Comparison of ENCODE assay signal across 1 cellular context in the genomic region with DNA sequence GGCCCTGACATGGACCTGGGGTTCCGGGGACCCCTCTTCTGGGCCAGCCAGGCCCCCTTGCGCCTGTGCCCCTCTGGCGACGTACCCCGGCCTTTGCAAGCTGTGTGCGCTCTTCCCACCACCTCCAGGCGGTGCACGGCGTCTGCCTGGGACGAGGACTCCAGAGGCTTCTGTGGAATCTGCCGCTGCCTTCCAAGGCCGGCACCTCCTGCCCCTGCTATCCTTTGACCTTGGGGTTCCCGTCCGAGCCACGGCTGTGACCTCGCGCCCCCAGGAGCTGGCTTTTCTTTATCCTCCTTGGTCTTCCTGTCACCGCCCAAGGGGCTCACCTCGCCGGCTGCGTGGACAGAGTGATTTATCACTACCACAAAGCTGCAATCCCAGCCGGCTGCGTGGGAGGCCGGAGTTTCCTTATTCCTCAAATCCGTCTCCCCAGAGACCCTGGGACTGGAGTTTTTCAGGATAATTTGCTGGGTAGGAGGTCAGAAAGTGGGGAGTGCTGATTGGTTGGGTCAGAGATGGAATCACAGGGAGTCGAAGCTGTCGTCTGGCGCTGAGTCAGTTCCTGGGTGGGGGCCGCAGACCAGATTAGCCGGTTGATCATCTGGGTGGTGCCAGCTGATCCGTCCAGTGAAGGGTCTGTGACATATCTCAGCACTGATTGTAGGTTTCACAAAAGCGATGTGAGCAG.
TF ChIP-seq lines count a peak whose summit lies in the region.

No MANE protein-coding gene starts in this region.

TF ChIP-seq in K562, 482 proteins besides CTCF, POLR2A, EP300 and RAD21 (continued from another document):
- TF ChIP-seq, protein P1, sequence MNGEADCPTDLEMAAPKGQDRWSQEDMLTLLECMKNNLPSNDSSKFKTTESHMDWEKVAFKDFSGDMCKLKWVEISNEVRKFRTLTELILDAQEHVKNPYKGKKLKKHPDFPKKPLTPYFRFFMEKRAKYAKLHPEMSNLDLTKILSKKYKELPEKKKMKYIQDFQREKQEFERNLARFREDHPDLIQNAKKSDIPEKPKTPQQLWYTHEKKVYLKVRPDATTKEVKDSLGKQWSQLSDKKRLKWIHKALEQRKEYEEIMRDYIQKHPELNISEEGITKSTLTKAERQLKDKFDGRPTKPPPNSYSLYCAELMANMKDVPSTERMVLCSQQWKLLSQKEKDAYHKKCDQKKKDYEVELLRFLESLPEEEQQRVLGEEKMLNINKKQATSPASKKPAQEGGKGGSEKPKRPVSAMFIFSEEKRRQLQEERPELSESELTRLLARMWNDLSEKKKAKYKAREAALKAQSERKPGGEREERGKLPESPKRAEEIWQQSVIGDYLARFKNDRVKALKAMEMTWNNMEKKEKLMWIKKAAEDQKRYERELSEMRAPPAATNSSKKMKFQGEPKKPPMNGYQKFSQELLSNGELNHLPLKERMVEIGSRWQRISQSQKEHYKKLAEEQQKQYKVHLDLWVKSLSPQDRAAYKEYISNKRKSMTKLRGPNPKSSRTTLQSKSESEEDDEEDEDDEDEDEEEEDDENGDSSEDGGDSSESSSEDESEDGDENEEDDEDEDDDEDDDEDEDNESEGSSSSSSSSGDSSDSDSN (IDR thresholded peaks at IDR 0.05; ENCODE audit: borderline replicate concordance in 1 of 2, low read depth in 2 of 2, low read length in 2 of 2), result no peak
